17 cellular contexts compared by ENCODE assay signal in genomic region chr18:331231-331771, GRCh38.
DNase-seq lines count a peak whose midpoint lies in the region; TF ChIP-seq lines count a peak whose summit lies in the region.
"Had no signal": no experiment of that assay in that cellular context is flagged by ENCODE, and none has a peak within 500 bp of the region (broad histone marks: within the 10 kb centered on the region; RNA-seq: fewer than 3 reads in every experiment).

No MANE protein-coding gene starts in this region.

- H3K4me1 Mint-ChIP-seq in dendritic cell treated with granulocyte-macrophage colony-stimulating factor and Interleukin-4, amounts not matched to agents 40 ng/mL and 50 ng/mL, for 4 days (ENCODE audit: low read depth): peaks cover 48% of the 10 kb centered on the region
- H3K4me1 Mint-ChIP-seq: activated CD8-positive, alpha-beta memory T cell treated with anti-CD3 and anti-CD28 coated beads, Interleukin-2, amount 10 ng/mL, durations not matched to agents 7 days and 5 days; activated naive CD4-positive, alpha-beta T cell treated with anti-CD3 and anti-CD28 coated beads, Interleukin-2, amount 10 ng/mL, durations not matched to agents 7 days and 5 days; B cell had no signal

- no TSS peak for BruUV-seq in PC-9 (replicated peaks; lab: Mats Ljungman, UMichigan)

- H3K27ac ChIP-seq in muscle layer of duodenum (ENCODE audit: low read length): peak overlapping the region; percentile 34
- H3K27ac ChIP-seq in PC-9: no peak overlapping the region
- H3K27ac ChIP-seq: tibial artery, WERI-Rb-1 had no signal

- H3K27me3 ChIP-seq in muscle layer of duodenum (ENCODE audit: low read depth, low read length) (no peaks in the 10 kb centered on the region), PC-9 (ENCODE audit: insufficient read depth, low read depth) (peaks cover 98% of the 10 kb centered on the region)
- H3K27me3 ChIP-seq: tibial artery had no signal

- no peaks in the 10 kb centered on the region for H4K20me1 ChIP-seq in PC-9 (ENCODE audit: insufficient read depth)

- no peak overlapping the region for H3K4me3 ChIP-seq in muscle layer of duodenum (ENCODE audit: low read depth in 1 of 2, low read length in 2 of 2)
- no peak overlapping the region for H3K4me3 ChIP-seq in PC-9
- H3K4me3 ChIP-seq: tibial artery had no signal

- H3K36me3 Mint-ChIP-seq in dendritic cell treated with granulocyte-macrophage colony-stimulating factor and Interleukin-4, amounts not matched to agents 40 ng/mL and 50 ng/mL, for 4 days (ENCODE audit: low read depth): no peaks in the 10 kb centered on the region
- H3K36me3 Mint-ChIP-seq: activated CD8-positive, alpha-beta memory T cell treated with anti-CD3 and anti-CD28 coated beads, Interleukin-2, amount 10 ng/mL, durations not matched to agents 7 days and 5 days; activated naive CD4-positive, alpha-beta T cell treated with anti-CD3 and anti-CD28 coated beads, Interleukin-2, amount 10 ng/mL, durations not matched to agents 7 days and 5 days had no signal

- H3K27ac Mint-ChIP-seq in dendritic cell treated with granulocyte-macrophage colony-stimulating factor and Interleukin-4, amounts not matched to agents 40 ng/mL and 50 ng/mL, for 4 days: peak overlapping the region; percentile 78
- H3K27ac Mint-ChIP-seq: activated CD8-positive, alpha-beta memory T cell treated with anti-CD3 and anti-CD28 coated beads, Interleukin-2, amount 10 ng/mL, durations not matched to agents 7 days and 5 days; activated naive CD4-positive, alpha-beta T cell treated with anti-CD3 and anti-CD28 coated beads, Interleukin-2, amount 10 ng/mL, durations not matched to agents 7 days and 5 days; B cell had no signal

- POLR2A ChIA-PET in PC-9 (lab: Charles Lee; ENCODE audit: unreplicated experiment): no interaction called here

- H3K4me3 Mint-ChIP-seq in dendritic cell treated with granulocyte-macrophage colony-stimulating factor and Interleukin-4, amounts not matched to agents 40 ng/mL and 50 ng/mL, for 4 days: no peak overlapping the region
- H3K4me3 Mint-ChIP-seq: activated CD8-positive, alpha-beta memory T cell treated with anti-CD3 and anti-CD28 coated beads, Interleukin-2, amount 10 ng/mL, durations not matched to agents 7 days and 5 days; activated naive CD4-positive, alpha-beta T cell treated with anti-CD3 and anti-CD28 coated beads, Interleukin-2, amount 10 ng/mL, durations not matched to agents 7 days and 5 days; B cell had no signal

- CTCF ChIA-PET in PC-9 (lab: Charles Lee): no interaction called here

- no peaks in the 10 kb centered on the region for H3K9me2 ChIP-seq in PC-9 (ENCODE audit: insufficient read depth)
- H3K9me2 ChIP-seq: SK-N-SH had no signal

- no peaks in the 10 kb centered on the region for H3F3A ChIP-seq in PC-9 (ENCODE audit: insufficient read depth, low read depth)

- H3K9me3 ChIP-seq in muscle layer of duodenum (ENCODE audit: control insufficient read depth in 1 of 2, low read length in 2 of 2) (no peaks in the 10 kb centered on the region), PC-9 (ENCODE audit: insufficient read depth, low read depth) (no peaks in the 10 kb centered on the region)
- H3K9me3 ChIP-seq: SK-N-SH, tibial artery had no signal

- no peaks in the 10 kb centered on the region for H3K36me3 ChIP-seq in muscle layer of duodenum (ENCODE audit: control insufficient read depth in 1 of 2, insufficient read depth in 2 of 2, low read length in 2 of 2)
- no peaks in the 10 kb centered on the region for H3K36me3 ChIP-seq in PC-9 (ENCODE audit: low read depth)
- H3K36me3 ChIP-seq: tibial artery, WERI-Rb-1 had no signal

- H3K27me3 Mint-ChIP-seq in dendritic cell treated with granulocyte-macrophage colony-stimulating factor and Interleukin-4, amounts not matched to agents 40 ng/mL and 50 ng/mL, for 4 days: peaks cover 6% of the 10 kb centered on the region

- no peaks in the 10 kb centered on the region for H3K9me3 Mint-ChIP-seq in dendritic cell treated with granulocyte-macrophage colony-stimulating factor and Interleukin-4, amounts not matched to agents 40 ng/mL and 50 ng/mL, for 4 days
- H3K9me3 Mint-ChIP-seq: activated naive CD4-positive, alpha-beta T cell treated with anti-CD3 and anti-CD28 coated beads, Interleukin-2, amount 10 ng/mL, durations not matched to agents 7 days and 5 days had no signal

- intact Hi-C loops in dendritic cell treated with granulocyte-macrophage colony-stimulating factor and Interleukin-4, amounts not matched to agents 40 ng/mL and 50 ng/mL, for 4 days (cut with micrococcal nuclease): loop anchor here (10.0 kb wide), 1 partner anchor 64 kb away; no protein-coding TSS in a partner anchor
- intact Hi-C loops in PC-9 (cut with micrococcal nuclease; ENCODE audit: unreplicated experiment): no loop called here

- DNase-seq in Ammon's horn (ENCODE audit: low spot score) (peak; percentile 38), MV-4-11 (lab: John Stamatoyannopoulos, UW) (peak; percentile 46), NCI-H2227 treated with DMSO at 0.1 percent for 48 hours (lab: John Stamatoyannopoulos, UW) (no peak), PC-9 (no peak), D341Med (ENCODE audit: low spot score) (no peak), NCI-H187 (lab: John Stamatoyannopoulos, UW) (no peak)
- DNase-seq: activated CD8-positive, alpha-beta memory T cell treated with anti-CD3 and anti-CD28 coated beads, Interleukin-2, amount 10 ng/mL, durations not matched to agents 7 days and 5 days; activated naive CD4-positive, alpha-beta T cell treated with anti-CD3 and anti-CD28 coated beads, Interleukin-2, amount 10 ng/mL, durations not matched to agents 7 days and 5 days; cerebellar nuclear complex; DMS79; MM.1S; SK-N-SH; WERI-Rb-1 had no signal

- no peak overlapping the region for H3K4me2 ChIP-seq in PC-9
- H3K4me2 ChIP-seq: SK-N-SH had no signal

- H3K4me1 ChIP-seq in muscle layer of duodenum (ENCODE audit: control insufficient read depth in 1 of 2, insufficient read depth in 2 of 2, low read length in 2 of 2) (peaks cover 0 to 9% of the 10 kb centered on the region in 2 donors), PC-9 (replicated peaks; ENCODE audit: insufficient read depth) (no peaks in the 10 kb centered on the region)
- H3K4me1 ChIP-seq: tibial artery had no signal

- TF ChIP-seq CTCF in PC-9 (conservative IDR thresholded peaks at IDR 0.05): no peak

- H2AFZ ChIP-seq in PC-9: no peak overlapping the region

- H3K79me2 ChIP-seq in PC-9 (ENCODE audit: low read depth): no peaks in the 10 kb centered on the region

Comparison
In these comparisons a context has a peak if more than half of its experiments do, and no peak if none do; other contexts are left out.
1. DNase-seq: peak in Ammon's horn (single experiment) and MV-4-11 (single experiment); none in NCI-H2227 treated with DMSO at 0.1 percent for 48 hours (single experiment), PC-9 (0 of 2), D341Med (single experiment) and NCI-H187 (0 of 2).